ENCODE assay signal across 15 cellular contexts in genomic region chr2:171754254-171754939, GRCh38.
"Had no signal": no experiment of that assay in that cellular context is flagged by ENCODE, and none has a peak within 500 bp of the region (broad histone marks: within the 10 kb centered on the region; RNA-seq: fewer than 3 reads in every experiment).

No MANE protein-coding gene starts in this region.

- DNase-seq: activated CD4-positive, alpha-beta T cell treated with anti-CD3 and anti-CD28 coated beads for 1 hour; activated CD4-positive, alpha-beta T cell treated with anti-CD3 and anti-CD28 coated beads, Interleukin-2, amount 50 U/mL, for 4 hours; activated gamma-delta T cell; amygdala; brain microvascular endothelial cell; dermis blood vessel endothelial cell; islet precursor cell; mucosa of descending colon; naive thymus-derived CD4-positive, alpha-beta T cell; stimulated activated CD4-positive, alpha-beta T cell treated with anti-CD3 and anti-CD28 coated beads, Interleukin-2, amount 100 ng/mL, for 48 hours; stimulated activated naive B cell treated with anti-CD40 and anti-IgM and Interleukin-4, amounts not matched to agents 10 μg/mL and 1 μg/mL and 100 μg/mL, for 72 hours; T-cell; thyroid gland had no signal

- H3K27ac ChIP-seq: brain microvascular endothelial cell, epithelial cell of prostate, parathyroid adenoma, thyroid gland had no signal

- ATAC-seq: mucosa of descending colon; naive thymus-derived CD4-positive, alpha-beta T cell; stimulated activated naive B cell treated with anti-CD40 and anti-IgM and Interleukin-4, amounts not matched to agents 10 μg/mL and 1 μg/mL and 100 μg/mL, for 72 hours; T-cell had no signal

- H3K27me3 ChIP-seq: brain microvascular endothelial cell, thyroid gland had no signal

- H3K9me3 ChIP-seq: thyroid gland had no signal

- H3K4me3 ChIP-seq: mucosa of descending colon, thyroid gland had no signal

- H3K4me1 ChIP-seq: thyroid gland had no signal
